8 cellular contexts compared by ENCODE assay signal in the genomic region with DNA sequence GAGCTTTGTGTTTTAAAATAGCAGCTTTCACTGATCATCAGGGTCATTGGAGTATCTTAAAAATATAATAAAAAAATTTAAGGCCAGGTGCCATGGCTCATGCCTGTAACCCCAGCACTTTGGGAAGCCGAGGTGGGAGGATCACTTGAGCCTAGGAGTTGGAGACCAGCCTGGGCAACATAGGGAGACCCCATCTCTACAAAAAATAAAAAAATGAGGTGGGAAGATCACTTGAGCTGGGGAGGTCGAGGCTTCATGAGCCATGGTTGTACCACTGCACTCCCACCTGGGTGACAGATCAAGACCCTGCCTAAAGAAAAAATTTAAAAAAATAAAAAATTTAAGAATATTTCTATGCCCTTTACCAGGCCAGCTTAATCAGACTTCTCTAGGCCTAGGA. TPM values are rescaled to one million over a fixed set of nuclear protein-coding genes. Genes with fewer than 3 reads are reported as not detected.
A peak's percentile ranks its signal among the peaks of the same experiment; 100 is the strongest.
DNase-seq lines count a peak whose midpoint lies in the region; ATAC-seq, FAIRE-seq and TF ChIP-seq lines count a peak whose summit lies in the region.

No MANE protein-coding gene starts in this region.

- H3K27me3 ChIP-seq in keratinocyte (ENCODE audit: control insufficient read depth, extremely low read depth, insufficient read depth, low read length) (no peaks in the 10 kb centered on the region), thoracic aorta (replicated peaks; ENCODE audit: insufficient read depth) (no peaks in the 10 kb centered on the region)

- dilution Hi-C loops in keratinocyte (cut with MboI; ENCODE audit: extremely low pct_ligation_motif_present, low sequenced_read_pairs), result no loop called here

- H3K9me3 Mint-ChIP-seq in activated T-cell treated with anti-CD3 and anti-CD28 coated beads, Interleukin-2, amount 50 U/mL, for 24 hours, result no peaks in the 10 kb centered on the region
- H3K9me3 Mint-ChIP-seq in activated naive CD8-positive, alpha-beta T cell (ENCODE audit: low read depth), result no peaks in the 10 kb centered on the region

- H3K27ac Mint-ChIP-seq in activated T-cell treated with anti-CD3 and anti-CD28 coated beads, Interleukin-2, amount 50 U/mL, for 24 hours, result peak overlapping the region; percentile 99
- peak overlapping the region; percentile 98 for H3K27ac Mint-ChIP-seq in activated naive CD8-positive, alpha-beta T cell

- H3K79me2 ChIP-seq in keratinocyte (ENCODE audit: control insufficient read depth, insufficient read depth, low read length), result peaks cover 24% of the 10 kb centered on the region

- FAIRE-seq in keratinocyte (lab: Jason Lieb, UNC), result no peak

- H3K4me2 ChIP-seq in keratinocyte (ENCODE audit: control insufficient read depth, extremely low read depth, insufficient read depth, low read depth, low read length), result peak overlapping the region; percentile 83

- H3K4me1 Mint-ChIP-seq in activated T-cell treated with anti-CD3 and anti-CD28 coated beads, Interleukin-2, amount 50 U/mL, for 24 hours (ENCODE audit: low read depth), result peaks cover 74% of the 10 kb centered on the region
- peaks cover 56% of the 10 kb centered on the region for H3K4me1 Mint-ChIP-seq in activated naive CD8-positive, alpha-beta T cell (ENCODE audit: low read depth)

- H3K4me3 Mint-ChIP-seq in activated T-cell treated with anti-CD3 and anti-CD28 coated beads, Interleukin-2, amount 50 U/mL, for 24 hours, result peak overlapping the region; percentile 97
- H3K4me3 Mint-ChIP-seq in activated naive CD8-positive, alpha-beta T cell, result peak overlapping the region; percentile 99

- H3K4me1 ChIP-seq in keratinocyte (ENCODE audit: control insufficient read depth, extremely low read depth, insufficient read depth, low read length) (peaks cover 24% of the 10 kb centered on the region), thoracic aorta (ENCODE audit: control insufficient read depth in 1 of 2, low read depth in 2 of 2) (peaks cover 8 to 30% of the 10 kb centered on the region in 2 donors)

- H3K9me1 ChIP-seq in keratinocyte (ENCODE audit: control insufficient read depth, extremely low read depth, insufficient read depth, low read length), result no peaks in the 10 kb centered on the region

- H3K27ac ChIP-seq in keratinocyte (ENCODE audit: control insufficient read depth, insufficient read depth, low read length) (peak overlapping the region; percentile 77), thoracic aorta (no peak overlapping the region)

- H3K36me3 Mint-ChIP-seq in activated T-cell treated with anti-CD3 and anti-CD28 coated beads, Interleukin-2, amount 50 U/mL, for 24 hours (ENCODE audit: low read depth), result peaks cover 77% of the 10 kb centered on the region
- peaks cover 5% of the 10 kb centered on the region for H3K36me3 Mint-ChIP-seq in activated naive CD8-positive, alpha-beta T cell

- H3K27me3 Mint-ChIP-seq in activated T-cell treated with anti-CD3 and anti-CD28 coated beads, Interleukin-2, amount 50 U/mL, for 24 hours, result no peaks in the 10 kb centered on the region
- no peaks in the 10 kb centered on the region for H3K27me3 Mint-ChIP-seq in activated naive CD8-positive, alpha-beta T cell

- H3K4me3 ChIP-seq in keratinocyte (ENCODE audit: control insufficient read depth in 2 of 3, extremely low read depth in 1 of 3, insufficient read depth in 2 of 3, low read depth in 1 of 3, low read length in 3 of 3) (peak overlapping the region; percentile 67 to 85 (median 83)), thoracic aorta (peak overlapping the region; percentile 96)

- no peaks in the 10 kb centered on the region for H4K20me1 ChIP-seq in keratinocyte (ENCODE audit: control insufficient read depth, extremely low read depth, insufficient read depth, low read length)

- no peak overlapping the region for H2AFZ ChIP-seq in keratinocyte (ENCODE audit: control insufficient read depth, low read length)

- H3K36me3 ChIP-seq in keratinocyte (ENCODE audit: control insufficient read depth in 2 of 2, extremely low read depth in 1 of 2, insufficient read depth in 2 of 2, low read length in 2 of 2) (peaks cover 1 to 11% of the 10 kb centered on the region in 2 experiments), thoracic aorta (peaks cover 11% of the 10 kb centered on the region)

- no peak for DNase-seq in activated T-cell treated with anti-CD3 and anti-CD28 coated beads, Interleukin-2, amount 50 U/mL, for 24 hours
- no peak for DNase-seq in activated T-cell treated with anti-CD3 and anti-CD28 coated beads for 4 hours
- DNase-seq in keratinocyte (ENCODE audit: low read depth, low spot score), result no peak
- DNase-seq in thoracic aorta (ENCODE audit: low spot score), result no peak
- no peak for DNase-seq in stimulated activated naive CD4-positive, alpha-beta T cell treated with Interleukin-2 at 50 U/mL for 16 hours (lab: John Stamatoyannopoulos, UW)

- H3K9ac ChIP-seq in keratinocyte (ENCODE audit: control insufficient read depth, extremely low read depth, insufficient read depth, low read length), result peak overlapping the region; percentile 85

- no peak for ATAC-seq in thoracic aorta (ENCODE audit: insufficient number of reproducible peaks, low FRiP score, low read depth)
- ATAC-seq in GM19035 (IDR thresholded peaks at IDR 0.05; ENCODE audit: unreplicated experiment), result no peak
- no peak for ATAC-seq in HG03354 (IDR thresholded peaks at IDR 0.05; ENCODE audit: poor library complexity, severe bottlenecking, unreplicated experiment)

- TF ChIP-seq CTCF in keratinocyte (optimal IDR thresholded peaks at IDR 0.05 in 1 of 3, IDR thresholded peaks at IDR 0.05 in 1 of 3, conservative IDR thresholded peaks at IDR 0.05 in 1 of 3; ENCODE audit: extremely low read depth in 1 of 3, insufficient read depth in 2 of 3, low read length in 3 of 3) (no peak), thoracic aorta (IDR thresholded peaks at IDR 0.05) (no peak)

- H3K9me3 ChIP-seq in keratinocyte (ENCODE audit: control insufficient read depth, low read depth, low read length), result no peaks in the 10 kb centered on the region
- no peaks in the 10 kb centered on the region for H3K9me3 ChIP-seq in thoracic aorta

RNA-seq across cellular contexts. Expression of gene HMCES, which starts 1.5 kb away (rescaled TPM):
- polyA plus RNA-seq in keratinocyte, result 36.4 to 66.4 TPM (median 54.6 TPM) in 3 replicates
- polyA plus RNA-seq in keratinocyte (2011; ENCODE audit: low read depth), result 11.3 TPM
- 39.0 and 41.1 TPM in 2 replicates for polyA plus RNA-seq in keratinocyte (2011; cell fraction: cytosol; rRNA removed)
- polyA plus RNA-seq in keratinocyte (2011; cell fraction: nucleus; rRNA removed), result 43.9 and 45.5 TPM in 2 replicates
- polyA plus RNA-seq in keratinocyte (2012; ENCODE audit: low replicate concordance), result 39.9 and 63.3 TPM in 2 replicates
- 16.7 to 31.2 TPM (median 27.3 TPM) in 3 replicates for polyA minus RNA-seq in keratinocyte
- polyA minus RNA-seq in keratinocyte (2011; cell fraction: cytosol; rRNA and poly(A)+ RNA removed), result 22.1 TPM
- polyA minus RNA-seq in keratinocyte (2011; cell fraction: nucleus; rRNA and poly(A)+ RNA removed), result 8.9 and 21.1 TPM in 2 replicates
- total RNA-seq in thoracic aorta, result 10 to 100 TPM; 12.0 to 23.9 TPM

RNA-seq across cellular contexts. Expression of gene COPG1, which starts 30.8 kb away (rescaled TPM):
- polyA plus RNA-seq in keratinocyte, result 58.5 to 135 TPM (median 65.5 TPM) in 3 replicates
- 64.3 TPM for polyA plus RNA-seq in keratinocyte (2011; ENCODE audit: low read depth)
- polyA plus RNA-seq in keratinocyte (2011; cell fraction: cytosol; rRNA removed), result 68.1 and 68.9 TPM in 2 replicates
- 102 and 125 TPM in 2 replicates for polyA plus RNA-seq in keratinocyte (2011; cell fraction: nucleus; rRNA removed)
- 91.1 and 126 TPM in 2 replicates for polyA plus RNA-seq in keratinocyte (2012; ENCODE audit: low replicate concordance)
- 153 to 219 TPM (median 195 TPM) in 3 replicates for polyA minus RNA-seq in keratinocyte
- polyA minus RNA-seq in keratinocyte (2011; cell fraction: cytosol; rRNA and poly(A)+ RNA removed), result 110 TPM
- 80.5 and 113 TPM in 2 replicates for polyA minus RNA-seq in keratinocyte (2011; cell fraction: nucleus; rRNA and poly(A)+ RNA removed)
- 100 to 1,000 TPM; 126 to 141 TPM for total RNA-seq in thoracic aorta
